ENCODE assay signal across 34 cellular contexts in the genomic region with DNA sequence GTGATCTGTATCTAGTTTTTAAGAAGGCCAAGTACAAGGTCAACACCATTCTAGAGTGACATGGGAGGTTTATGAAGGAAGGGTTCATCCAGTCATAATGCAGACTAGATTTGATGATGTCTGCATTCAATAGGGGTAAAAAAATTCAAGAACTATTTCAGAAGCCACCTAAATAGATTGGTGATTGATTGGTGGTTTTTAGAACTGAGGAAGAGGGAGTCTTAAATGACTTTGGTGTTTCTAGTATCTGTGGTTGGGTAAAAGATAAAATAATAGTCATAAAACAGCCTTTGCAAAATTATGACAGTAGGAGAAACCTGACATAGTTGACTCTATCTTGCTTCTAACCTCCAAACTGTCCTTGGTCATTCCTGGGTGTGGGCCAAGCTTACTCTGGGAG.
"Had no signal": no experiment of that assay in that cellular context is flagged by ENCODE, and none has a peak within 500 bp of the region (broad histone marks: within the 10 kb centered on the region; RNA-seq: fewer than 3 reads in every experiment).

No MANE protein-coding gene starts in this region.

- H3K27ac ChIP-seq: adrenal gland, ascending aorta, body of pancreas, brain microvascular endothelial cell, breast epithelium, cardiac muscle cell had no signal

- H3K4me1 ChIP-seq: adrenal gland, ascending aorta, body of pancreas, breast epithelium had no signal

- H3K9me3 ChIP-seq: adrenal gland, ascending aorta, body of pancreas, breast epithelium had no signal

- H3K27me3 ChIP-seq: adrenal gland, ascending aorta, body of pancreas, brain microvascular endothelial cell, breast epithelium, cardiac muscle cell had no signal

- DNase-seq: activated effector memory CD4-positive, alpha-beta T cell treated with anti-CD3 and anti-CD28 coated beads, Interleukin-2, amount 50 U/mL, for 16 hours; activated effector memory CD4-positive, alpha-beta T cell treated with Interleukin-2 at 50 U/mL for 16 hours; activated gamma-delta T cell; activated gamma-delta T cell treated with Interleukin-2 at 50 U/mL for 16 hours; activated naive CD4-positive, alpha-beta T cell; activated naive CD4-positive, alpha-beta T cell treated with anti-CD3 and anti-CD28 coated beads for 36 hours; activated naive CD4-positive, alpha-beta T cell treated with anti-CD3 and anti-CD28 coated beads, Interleukin-2, amount 10 ng/mL, durations not matched to agents 7 days and 5 days; activated naive CD4-positive, alpha-beta T cell treated with anti-CD3 and anti-CD28 coated beads, Interleukin-2, amount 50 U/mL, for 16 hours; activated naive CD4-positive, alpha-beta T cell treated with Interleukin-2 at 50 U/mL for 16 hours; activated naive CD8-positive, alpha-beta T cell treated with anti-CD3 and anti-CD28 coated beads for 36 hours; activated naive CD8-positive, alpha-beta T cell treated with anti-CD3 and anti-CD28 coated beads, Interleukin-2, amount 10 ng/mL, durations not matched to agents 7 days and 5 days; activated naive CD8-positive, alpha-beta T cell treated with anti-CD3 and anti-CD28 coated beads, Interleukin-2, amount 50 U/mL, for 24 hours; activated T-cell treated with anti-CD3 and anti-CD28 coated beads, Interleukin-2, amount 50 U/mL, for 1 hour; activated T-cell treated with anti-CD3 and anti-CD28 coated beads, Interleukin-2, amount 50 U/mL, for 24 hours; activated T-cell treated with anti-CD3 and anti-CD28 coated beads, Interleukin-2, amount 50 U/mL, for 4 hours; activated T-cell treated with anti-CD3 and anti-CD28 coated beads, Interleukin-2, amount 50 U/mL, for 48 hours; activated T-cell treated with anti-CD3 and anti-CD28 coated beads, Interleukin-2, amount 50 U/mL, for 72 hours; adrenal gland; amniotic stem cell; amygdala; anterior cingulate cortex; aorta; body of pancreas; brain microvascular endothelial cell; caudate nucleus; central memory CD4-positive, alpha-beta T cell; cerebellar nuclear complex had no signal

- H3K4me3 ChIP-seq: adrenal gland, ascending aorta, body of pancreas, breast epithelium, cardiac muscle cell had no signal

- FAIRE-seq: astrocyte, bronchial epithelial cell had no signal

- H3K36me3 ChIP-seq: adrenal gland, ascending aorta, brain microvascular endothelial cell, breast epithelium, cardiac muscle cell had no signal

- ATAC-seq: activated naive CD4-positive, alpha-beta T cell treated with anti-CD3 and anti-CD28 coated beads, Interleukin-2, amount 50 U/mL, for 72 hours; activated naive CD8-positive, alpha-beta T cell treated with anti-CD3 and anti-CD28 coated beads, Interleukin-2, amount 50 U/mL, for 24 hours; activated T-cell treated with anti-CD3 and anti-CD28 coated beads, Interleukin-2, amount 50 U/mL, for 4 hours; activated T-cell treated with anti-CD3 and anti-CD28 coated beads, Interleukin-2, amount 50 U/mL, for 72 hours; activated T-helper 17 cell treated with anti-CD3 and anti-CD28 coated beads, Interleukin-2, amount 50 U/mL, for 72 hours; body of pancreas had no signal
